ENCODE assay signal across 8 cellular contexts in genomic region chr10:61899997-61900828, GRCh38. TPM values are rescaled to one million over a fixed set of nuclear protein-coding genes. Genes with fewer than 3 reads are reported as not detected.
A peak's percentile ranks its signal among the peaks of the same experiment; 100 is the strongest.
DNase-seq lines count a peak whose midpoint lies in the region; ATAC-seq and TF ChIP-seq lines count a peak whose summit lies in the region.

No MANE protein-coding gene starts in this region.

- DNase-seq in DMS 273 treated with DMSO at 0.1 percent for 48 hours (lab: John Stamatoyannopoulos, UW), result peak; percentile 52
- peak; percentile 23 for DNase-seq in HPDE6-E6E7 (ENCODE audit: extremely low spot score)
- peak; percentile 86 for DNase-seq in NOMO-1 treated with dmso at 0.1 percent for 144 hours (lab: John Stamatoyannopoulos, UW; ENCODE audit: unreplicated experiment)
- DNase-seq in fibroblast of peridontal ligament (ENCODE audit: extremely low read depth), result peak; percentile 84
- peak; percentile 53 for DNase-seq in natural killer cell
- DNase-seq in ureter (ENCODE audit: low spot score), result peak; percentile 67

- no peak for TF ChIP-seq CTCF in natural killer cell (IDR thresholded peaks at IDR 0.05)

- H3K36me3 Mint-ChIP-seq in activated T-helper 17 cell treated with anti-CD3 and anti-CD28 coated beads, Interleukin-2, amount 50 U/mL, for 72 hours (ENCODE audit: low read depth), result peaks cover 33% of the 10 kb centered on the region
- no peaks in the 10 kb centered on the region for H3K36me3 Mint-ChIP-seq in natural killer cell

- intact Hi-C loops in natural killer cell (cut with micrococcal nuclease), result loop anchor here (1.0 to 5.0 kb wide), 5 partner anchors 43 to 1993 kb away; partner anchors contain the start of gene CCDC6

- ATAC-seq in GM21360 (IDR thresholded peaks at IDR 0.05; ENCODE audit: unreplicated experiment), result peak; percentile 35
- no peak for ATAC-seq in activated T-helper 17 cell treated with anti-CD3 and anti-CD28 coated beads, Interleukin-2, amount 50 U/mL, for 72 hours (replicated peaks)
- peak; percentile 13 to 46 (median 21) for ATAC-seq in natural killer cell

- H3K27ac Mint-ChIP-seq in activated T-helper 17 cell treated with anti-CD3 and anti-CD28 coated beads, Interleukin-2, amount 50 U/mL, for 72 hours, result peak overlapping the region; percentile 100
- peak overlapping the region; percentile 87 to 89 for H3K27ac Mint-ChIP-seq in natural killer cell

- H3K27me3 Mint-ChIP-seq in activated T-helper 17 cell treated with anti-CD3 and anti-CD28 coated beads, Interleukin-2, amount 50 U/mL, for 72 hours, result no peaks in the 10 kb centered on the region
- no peaks in the 10 kb centered on the region for H3K27me3 Mint-ChIP-seq in natural killer cell (ENCODE audit: low read depth in 2 of 2)

- H3K4me3 Mint-ChIP-seq in activated T-helper 17 cell treated with anti-CD3 and anti-CD28 coated beads, Interleukin-2, amount 50 U/mL, for 72 hours, result peak overlapping the region; percentile 90
- H3K4me3 Mint-ChIP-seq in natural killer cell, result peak overlapping the region; percentile 93

- peaks cover 35% of the 10 kb centered on the region for H3K4me1 Mint-ChIP-seq in activated T-helper 17 cell treated with anti-CD3 and anti-CD28 coated beads, Interleukin-2, amount 50 U/mL, for 72 hours
- peaks cover 64 to 66% of the 10 kb centered on the region in 2 donors for H3K4me1 Mint-ChIP-seq in natural killer cell

- no peaks in the 10 kb centered on the region for H3K9me3 Mint-ChIP-seq in activated T-helper 17 cell treated with anti-CD3 and anti-CD28 coated beads, Interleukin-2, amount 50 U/mL, for 72 hours
- H3K9me3 Mint-ChIP-seq in natural killer cell, result no peaks in the 10 kb centered on the region

RNA-seq across cellular contexts. Expression of gene ARID5B, which starts 1.3 kb away (rescaled TPM):
- 10 to 100 TPM; 65.5 to 93.8 TPM for total RNA-seq in activated T-helper 17 cell treated with anti-CD3 and anti-CD28 coated beads, Interleukin-2, amount 50 U/mL, for 72 hours
- 10 to 100 TPM; 22.3 to 44.3 (median 31.3) TPM for total RNA-seq in natural killer cell
- 63.7 TPM for total RNA-seq in ureter

Comparison
In these comparisons a context has a peak if more than half of its experiments do, and no peak if none do; other contexts are left out.
1. DNase-seq: peak in every context shown above with its lines; median percentile 86 in NOMO-1 treated with dmso at 0.1 percent for 144 hours; 84 in fibroblast of peridontal ligament; 67 in ureter; 53 in natural killer cell; 52 in DMS 273 treated with DMSO at 0.1 percent for 48 hours; 23 in HPDE6-E6E7.